15 cellular contexts compared by ENCODE assay signal in genomic region chrX:103104370-103104769, GRCh38. TPM values are rescaled to one million over a fixed set of nuclear protein-coding genes. Genes with fewer than 3 reads are reported as not detected.
"Had no signal": no experiment of that assay in that cellular context is flagged by ENCODE, and none has a peak within 500 bp of the region (broad histone marks: within the 10 kb centered on the region; RNA-seq: fewer than 3 reads in every experiment).

No MANE protein-coding gene starts in this region.

RNA-seq across cellular contexts. Expression of gene NXF3, which starts 11.4 kb away (rescaled TPM):
- total RNA-seq: activated B cell treated with CpG ODN at 0.5 μM for 24 hours; activated CD4-positive, alpha-beta memory T cell treated with anti-CD3 and anti-CD28 coated beads for 36 hours; activated CD4-positive, alpha-beta memory T cell treated with anti-CD3 and anti-CD28 coated beads, Interleukin-2, amount 10 ng/mL, durations not matched to agents 7 days and 5 days; activated CD4-positive, alpha-beta T cell treated with anti-CD3 and anti-CD28 coated beads for 36 hours; activated CD4-positive, alpha-beta T cell treated with anti-CD3 and anti-CD28 coated beads, Interleukin-2, amount 10 ng/mL, durations not matched to agents 24 days and 14 days; activated CD4-positive, alpha-beta T cell treated with anti-CD3 and anti-CD28 coated beads, Interleukin-2, amount 10 ng/mL, durations not matched to agents 7 days and 5 days; activated CD8-positive, alpha-beta memory T cell treated with anti-CD3 and anti-CD28 coated beads for 36 hours; activated CD8-positive, alpha-beta memory T cell treated with anti-CD3 and anti-CD28 coated beads, Interleukin-2, amount 10 ng/mL, durations not matched to agents 7 days and 5 days; activated CD8-positive, alpha-beta T cell treated with anti-CD3 and anti-CD28 coated beads for 36 hours; activated CD8-positive, alpha-beta T cell treated with anti-CD3 and anti-CD28 coated beads, Interleukin-2, amount 10 ng/mL, durations not matched to agents 7 days and 5 days; T-cell; T-helper 1 cell treated with Interleukin-12 subunit alpha and Interleukin-12 subunit beta and Interleukin-4 antibody, amounts not matched to agents 30 ng/mL and 1 ng/mL, for 36 hours; T-helper 17 cell; T-helper 2 cell treated with Interferon-gamma antibody and Interleukin-4, amounts not matched to agents 100 ng/mL and 5 ng/mL, for 36 hours; WTC11 had no signal

RNA-seq across cellular contexts. Expression of gene BEX1, which starts 40.4 kb away (rescaled TPM):
- total RNA-seq: activated CD4-positive, alpha-beta memory T cell treated with anti-CD3 and anti-CD28 coated beads, Interleukin-2, amount 10 ng/mL, durations not matched to agents 7 days and 5 days; activated CD4-positive, alpha-beta T cell treated with anti-CD3 and anti-CD28 coated beads, Interleukin-2, amount 10 ng/mL, durations not matched to agents 24 days and 14 days; activated CD4-positive, alpha-beta T cell treated with anti-CD3 and anti-CD28 coated beads, Interleukin-2, amount 10 ng/mL, durations not matched to agents 7 days and 5 days; activated CD8-positive, alpha-beta memory T cell treated with anti-CD3 and anti-CD28 coated beads, Interleukin-2, amount 10 ng/mL, durations not matched to agents 7 days and 5 days; activated CD8-positive, alpha-beta T cell treated with anti-CD3 and anti-CD28 coated beads, Interleukin-2, amount 10 ng/mL, durations not matched to agents 7 days and 5 days; T-helper 1 cell treated with Interleukin-12 subunit alpha and Interleukin-12 subunit beta and Interleukin-4 antibody, amounts not matched to agents 30 ng/mL and 1 ng/mL, for 36 hours; T-helper 2 cell treated with Interferon-gamma antibody and Interleukin-4, amounts not matched to agents 100 ng/mL and 5 ng/mL, for 36 hours had no signal
